In the genomic region with DNA sequence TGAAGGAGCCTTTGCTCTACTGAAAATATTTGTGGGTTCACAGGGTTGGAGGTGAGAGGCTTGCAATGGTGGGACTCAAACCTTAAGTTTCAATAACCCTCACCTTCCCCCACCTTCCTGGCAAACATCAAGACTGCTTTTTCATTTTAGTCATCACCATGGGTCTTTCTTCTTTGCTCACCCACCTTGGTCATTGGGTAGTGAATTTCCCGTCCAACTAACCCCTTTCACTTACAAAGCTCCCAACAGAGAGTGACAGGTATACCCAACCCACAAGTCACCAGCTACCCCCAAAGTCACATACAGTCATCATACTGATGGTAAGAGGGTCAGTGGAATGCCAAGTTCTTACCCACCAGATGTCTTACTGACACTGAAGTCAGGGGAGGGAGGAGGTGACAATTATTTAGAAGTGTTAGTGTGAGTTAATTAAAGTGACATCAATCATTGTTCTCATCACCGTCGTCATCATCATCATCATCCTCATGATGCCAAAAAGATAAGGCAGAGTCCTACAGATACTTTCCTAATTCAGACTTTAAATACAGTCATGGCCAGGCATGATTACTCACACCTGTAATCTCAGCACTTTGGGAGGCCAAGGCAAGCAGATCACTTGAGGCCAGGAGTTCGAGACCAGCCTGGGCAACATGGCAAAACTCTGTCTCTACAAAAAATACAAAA, we compare ENCODE assay signal across 2 cellular contexts.
TF ChIP-seq lines count a peak whose summit lies in the region.

No MANE protein-coding gene starts in this region.

TF ChIP-seq in HEK293, 187 proteins besides CTCF, POLR2A, EP300 and RAD21:
- TF ChIP-seq ZNF629 (tag by site-specific recombination; IDR thresholded peaks at IDR 0.05) (0 out of 2 replicates have a peak, but pooled peaks have one; percentile 18), ZFP69B (tag by site-specific recombination; IDR thresholded peaks at IDR 0.05) (no peak), IKZF3 (tag by site-specific recombination; IDR thresholded peaks at IDR 0.05) (no peak), ZFP3 (tag by site-specific recombination; IDR thresholded peaks at IDR 0.05; ENCODE audit: low read depth) (no peak), ZNF341 (tag by site-specific recombination; IDR thresholded peaks at IDR 0.05; ENCODE audit: low read depth) (no peak), ZNF223 (tag by site-specific recombination; IDR thresholded peaks at IDR 0.05) (no peak), HOXD13 (CRISPR knock-in tag; IDR thresholded peaks at IDR 0.05; ENCODE audit: borderline replicate concordance) (no peak), ZNF248 (tag by site-specific recombination; IDR thresholded peaks at IDR 0.05) (no peak), ZNF549 (tag by site-specific recombination; IDR thresholded peaks at IDR 0.05) (no peak)
- TF ChIP-seq, protein P1, sequence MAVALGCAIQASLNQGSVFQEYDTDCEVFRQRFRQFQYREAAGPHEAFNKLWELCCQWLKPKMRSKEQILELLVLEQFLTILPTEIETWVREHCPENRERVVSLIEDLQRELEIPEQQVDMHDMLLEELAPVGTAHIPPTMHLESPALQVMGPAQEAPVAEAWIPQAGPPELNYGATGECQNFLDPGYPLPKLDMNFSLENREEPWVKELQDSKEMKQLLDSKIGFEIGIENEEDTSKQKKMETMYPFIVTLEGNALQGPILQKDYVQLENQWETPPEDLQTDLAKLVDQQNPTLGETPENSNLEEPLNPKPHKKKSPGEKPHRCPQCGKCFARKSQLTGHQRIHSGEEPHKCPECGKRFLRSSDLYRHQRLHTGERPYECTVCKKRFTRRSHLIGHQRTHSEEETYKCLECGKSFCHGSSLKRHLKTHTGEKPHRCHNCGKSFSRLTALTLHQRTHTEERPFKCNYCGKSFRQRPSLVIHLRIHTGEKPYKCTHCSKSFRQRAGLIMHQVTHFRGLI (tag by site-specific recombination; IDR thresholded peaks at IDR 0.05): no peak
- TF ChIP-seq, protein P2, sequence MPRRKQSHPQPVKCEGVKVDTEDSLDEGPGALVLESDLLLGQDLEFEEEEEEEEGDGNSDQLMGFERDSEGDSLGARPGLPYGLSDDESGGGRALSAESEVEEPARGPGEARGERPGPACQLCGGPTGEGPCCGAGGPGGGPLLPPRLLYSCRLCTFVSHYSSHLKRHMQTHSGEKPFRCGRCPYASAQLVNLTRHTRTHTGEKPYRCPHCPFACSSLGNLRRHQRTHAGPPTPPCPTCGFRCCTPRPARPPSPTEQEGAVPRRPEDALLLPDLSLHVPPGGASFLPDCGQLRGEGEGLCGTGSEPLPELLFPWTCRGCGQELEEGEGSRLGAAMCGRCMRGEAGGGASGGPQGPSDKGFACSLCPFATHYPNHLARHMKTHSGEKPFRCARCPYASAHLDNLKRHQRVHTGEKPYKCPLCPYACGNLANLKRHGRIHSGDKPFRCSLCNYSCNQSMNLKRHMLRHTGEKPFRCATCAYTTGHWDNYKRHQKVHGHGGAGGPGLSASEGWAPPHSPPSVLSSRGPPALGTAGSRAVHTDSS (tag by site-specific recombination; IDR thresholded peaks at IDR 0.05): peak; percentile 75
TF ChIP-seq in HEK293: peak in this region for 2.

TF ChIP-seq in GM12878, 131 proteins besides CTCF, POLR2A, EP300 and RAD21:
- TF ChIP-seq FOXK2 (IDR thresholded peaks at IDR 0.05) (no peak), FOXM1 (IDR thresholded peaks at IDR 0.05; ENCODE audit: low read depth, low read length) (0 out of 2 replicates have a peak, but pooled peaks have one; percentile 42), SRF (IDR thresholded peaks at IDR 0.05; ENCODE audit: low read depth in 2 of 2, low read length in 2 of 2) (no peak), BMI1 (IDR thresholded peaks at IDR 0.05; ENCODE audit: borderline replicate concordance) (no peak), SPI1 (IDR thresholded peaks at IDR 0.05; ENCODE audit: borderline replicate concordance, insufficient read depth, low read depth, low read length) (no peak), RFX5 (IDR thresholded peaks at IDR 0.05; ENCODE audit: low read depth, low read length) (no peak)
- TF ChIP-seq, protein P3, sequence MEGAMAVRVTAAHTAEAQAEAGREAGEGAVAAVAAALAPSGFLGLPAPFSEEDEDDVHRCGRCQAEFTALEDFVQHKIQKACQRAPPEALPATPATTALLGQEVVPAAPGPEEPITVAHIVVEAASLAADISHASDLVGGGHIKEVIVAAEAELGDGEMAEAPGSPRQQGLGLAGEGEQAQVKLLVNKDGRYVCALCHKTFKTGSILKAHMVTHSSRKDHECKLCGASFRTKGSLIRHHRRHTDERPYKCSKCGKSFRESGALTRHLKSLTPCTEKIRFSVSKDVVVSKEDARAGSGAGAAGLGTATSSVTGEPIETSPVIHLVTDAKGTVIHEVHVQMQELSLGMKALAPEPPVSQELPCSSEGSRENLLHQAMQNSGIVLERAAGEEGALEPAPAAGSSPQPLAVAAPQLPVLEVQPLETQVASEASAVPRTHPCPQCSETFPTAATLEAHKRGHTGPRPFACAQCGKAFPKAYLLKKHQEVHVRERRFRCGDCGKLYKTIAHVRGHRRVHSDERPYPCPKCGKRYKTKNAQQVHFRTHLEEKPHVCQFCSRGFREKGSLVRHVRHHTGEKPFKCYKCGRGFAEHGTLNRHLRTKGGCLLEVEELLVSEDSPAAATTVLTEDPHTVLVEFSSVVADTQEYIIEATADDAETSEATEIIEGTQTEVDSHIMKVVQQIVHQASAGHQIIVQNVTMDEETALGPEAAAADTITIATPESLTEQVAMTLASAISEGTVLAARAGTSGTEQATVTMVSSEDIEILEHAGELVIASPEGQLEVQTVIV (IDR thresholded peaks at IDR 0.05; ENCODE audit: borderline replicate concordance, partially characterized antibody): no peak
- TF ChIP-seq, protein P4, sequence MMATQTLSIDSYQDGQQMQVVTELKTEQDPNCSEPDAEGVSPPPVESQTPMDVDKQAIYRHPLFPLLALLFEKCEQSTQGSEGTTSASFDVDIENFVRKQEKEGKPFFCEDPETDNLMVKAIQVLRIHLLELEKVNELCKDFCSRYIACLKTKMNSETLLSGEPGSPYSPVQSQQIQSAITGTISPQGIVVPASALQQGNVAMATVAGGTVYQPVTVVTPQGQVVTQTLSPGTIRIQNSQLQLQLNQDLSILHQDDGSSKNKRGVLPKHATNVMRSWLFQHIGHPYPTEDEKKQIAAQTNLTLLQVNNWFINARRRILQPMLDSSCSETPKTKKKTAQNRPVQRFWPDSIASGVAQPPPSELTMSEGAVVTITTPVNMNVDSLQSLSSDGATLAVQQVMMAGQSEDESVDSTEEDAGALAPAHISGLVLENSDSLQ (IDR thresholded peaks at IDR 0.05): peak; percentile 69
TF ChIP-seq in GM12878: peak in this region for 2.
